15 cellular contexts compared by ENCODE assay signal in the genomic region with DNA sequence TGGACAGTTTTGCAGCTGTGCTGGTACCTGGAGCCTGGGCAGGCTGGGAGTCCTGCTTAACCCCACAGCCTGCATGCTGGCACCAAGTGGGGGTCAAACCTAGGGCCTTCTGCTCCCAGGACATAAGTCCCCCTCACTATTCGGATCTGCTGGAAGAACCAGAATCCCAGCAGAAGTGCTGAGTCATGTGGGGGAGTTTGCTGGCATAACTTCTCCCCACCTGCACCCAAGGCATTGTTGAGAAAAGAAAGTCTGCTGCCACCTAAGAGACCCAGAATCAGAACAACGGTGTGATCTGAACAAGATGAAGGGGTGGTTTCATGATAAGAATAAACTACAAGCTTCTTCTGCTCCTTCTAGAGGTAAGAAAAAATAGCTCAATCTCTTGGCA.
DNase-seq lines count a peak whose midpoint lies in the region; FAIRE-seq and TF ChIP-seq lines count a peak whose summit lies in the region.
"Had no signal": no experiment of that assay in that cellular context is flagged by ENCODE, and none has a peak within 500 bp of the region (broad histone marks: within the 10 kb centered on the region; RNA-seq: fewer than 3 reads in every experiment).

No MANE protein-coding gene starts in this region.

- H3K9ac ChIP-seq in OCI-LY1 (ENCODE audit: low read length): no peak overlapping the region

- H3K27ac Mint-ChIP-seq in osteocyte (ENCODE audit: unreplicated experiment): peak overlapping the region; percentile 14
- H3K27ac Mint-ChIP-seq: CD4-positive, CD25-positive, alpha-beta regulatory T cell; T-cell had no signal

- FAIRE-seq in H54 (lab: Jason Lieb, UNC) (no peak), GM19239 (lab: Jason Lieb, UNC) (no peak)
- FAIRE-seq: keratinocyte had no signal

- no peak overlapping the region for H3K4me3 Mint-ChIP-seq in osteocyte (ENCODE audit: unreplicated experiment)
- H3K4me3 Mint-ChIP-seq: activated CD4-positive, alpha-beta T cell treated with anti-CD3 and anti-CD28 coated beads for 36 hours; CD4-positive, CD25-positive, alpha-beta regulatory T cell; T-cell had no signal

- TF ChIP-seq POLR2A in H54 (IDR thresholded peaks at IDR 0.05; ENCODE audit: low read depth, low read length) (no peak), thyroid gland (IDR thresholded peaks at IDR 0.05) (no peak)

- TF ChIP-seq CTCF in OCI-LY1 (IDR thresholded peaks at IDR 0.05; ENCODE audit: low read length): no peak
- TF ChIP-seq CTCF in fibroblast of mammary gland (conservative IDR thresholded peaks at IDR 0.05; ENCODE audit: control insufficient read depth, insufficient read depth, low read depth, low read length): no peak
- TF ChIP-seq CTCF in osteocyte (IDR thresholded peaks at IDR 0.05): no peak
- no peak for TF ChIP-seq CTCF in thyroid gland (IDR thresholded peaks at IDR 0.05)

- no peaks in the 10 kb centered on the region for H3K27me3 Mint-ChIP-seq in osteocyte (ENCODE audit: unreplicated experiment)
- H3K27me3 Mint-ChIP-seq: activated CD4-positive, alpha-beta T cell treated with anti-CD3 and anti-CD28 coated beads for 36 hours; CD4-positive, CD25-positive, alpha-beta regulatory T cell; T-cell had no signal

- H3K4me3 ChIP-seq in OCI-LY1 (ENCODE audit: low read depth, low read length, poor library complexity, severe bottlenecking) (no peak overlapping the region), fibroblast of mammary gland (ENCODE audit: control insufficient read depth, low read depth, low read length) (no peak overlapping the region), thyroid gland (replicated peaks in 1 of 3) (no peak overlapping the region)

- no peaks in the 10 kb centered on the region for H3K36me3 Mint-ChIP-seq in osteocyte (ENCODE audit: unreplicated experiment)

- peak overlapping the region; percentile 7; the same call in 1 of the 2 replicates for H3K4me2 ChIP-seq in OCI-LY1 (ENCODE audit: low read length)

- H3K9me3 ChIP-seq in OCI-LY1 (ENCODE audit: low read length) (no peaks in the 10 kb centered on the region), thyroid gland (no peaks in the 10 kb centered on the region)

- H2AFZ ChIP-seq in OCI-LY1 (ENCODE audit: low read length): no peak overlapping the region

- H3K9me2 ChIP-seq in OCI-LY1 (ENCODE audit: low read depth, low read length): no peaks in the 10 kb centered on the region

- H3K4me1 ChIP-seq in OCI-LY1 (ENCODE audit: insufficient read depth, low read length, severe bottlenecking): peaks cover 20% of the 10 kb centered on the region
- H3K4me1 ChIP-seq in thyroid gland: no peaks in the 10 kb centered on the region

- H3K27ac ChIP-seq in OCI-LY1 (ENCODE audit: low read depth, low read length, poor library complexity, severe bottlenecking) (no peak overlapping the region), thyroid gland (no peak overlapping the region)

- WGBS in thyroid gland, 2 donors: 81 to 82% methylated on average over 2 of the region's 2 CpGs

- no peaks in the 10 kb centered on the region for H3K79me2 ChIP-seq in OCI-LY1 (ENCODE audit: insufficient read depth, low read length)

- intact Hi-C loops in thyroid gland (cut with DNase I): no loop called here

- no peaks in the 10 kb centered on the region; the same call in 1 of the 2 replicates for H3K36me3 ChIP-seq in OCI-LY1 (ENCODE audit: insufficient read depth, low read length)
- H3K36me3 ChIP-seq in thyroid gland: no peaks in the 10 kb centered on the region

- DNase-seq in H54 (ENCODE audit: insufficient read length, low spot score) (peak; percentile 40), fibroblast of mammary gland (ENCODE audit: low read depth) (peak; percentile 26), osteocyte (ENCODE audit: extremely low spot score, unreplicated experiment) (no peak), GM19239 (ENCODE audit: insufficient read length, low spot score) (no peak), DMS79 treated with DMSO at 0.1 percent for 48 hours (lab: John Stamatoyannopoulos, UW) (no peak), thyroid gland (no peak)
- DNase-seq: activated CD4-positive, alpha-beta T cell treated with anti-CD3 and anti-CD28 coated beads for 36 hours; CD4-positive, CD25-positive, alpha-beta regulatory T cell; H7; PC-3; stimulated activated CD4-positive, alpha-beta T cell treated with anti-CD3 and anti-CD28 coated beads, Interleukin-4, amount 100 ng/mL, for 4 hours; stimulated activated naive CD4-positive, alpha-beta T cell had no signal

- no peaks in the 10 kb centered on the region for H3K9me3 Mint-ChIP-seq in osteocyte (ENCODE audit: unreplicated experiment)
- H3K9me3 Mint-ChIP-seq: CD4-positive, CD25-positive, alpha-beta regulatory T cell; T-cell had no signal

- H3K27me3 ChIP-seq in OCI-LY1 (ENCODE audit: insufficient read depth, low read length) (no peaks in the 10 kb centered on the region), thyroid gland (no peaks in the 10 kb centered on the region)

- peaks cover 20% of the 10 kb centered on the region for H3K4me1 Mint-ChIP-seq in osteocyte (ENCODE audit: unreplicated experiment)

- no peaks in the 10 kb centered on the region for H3F3A ChIP-seq in OCI-LY1 (ENCODE audit: insufficient read depth, low read length)

- H4K20me1 ChIP-seq in OCI-LY1 (ENCODE audit: insufficient read depth, low read length): no peaks in the 10 kb centered on the region

Comparison
In these comparisons a context has a peak if more than half of its experiments do, and no peak if none do; other contexts are left out.
1. DNase-seq: peak in H54 (single experiment) and fibroblast of mammary gland (single experiment); none in osteocyte (single experiment), GM19239 (single experiment), DMS79 treated with DMSO at 0.1 percent for 48 hours (single experiment) and thyroid gland (0 of 2).